In the genomic region with DNA sequence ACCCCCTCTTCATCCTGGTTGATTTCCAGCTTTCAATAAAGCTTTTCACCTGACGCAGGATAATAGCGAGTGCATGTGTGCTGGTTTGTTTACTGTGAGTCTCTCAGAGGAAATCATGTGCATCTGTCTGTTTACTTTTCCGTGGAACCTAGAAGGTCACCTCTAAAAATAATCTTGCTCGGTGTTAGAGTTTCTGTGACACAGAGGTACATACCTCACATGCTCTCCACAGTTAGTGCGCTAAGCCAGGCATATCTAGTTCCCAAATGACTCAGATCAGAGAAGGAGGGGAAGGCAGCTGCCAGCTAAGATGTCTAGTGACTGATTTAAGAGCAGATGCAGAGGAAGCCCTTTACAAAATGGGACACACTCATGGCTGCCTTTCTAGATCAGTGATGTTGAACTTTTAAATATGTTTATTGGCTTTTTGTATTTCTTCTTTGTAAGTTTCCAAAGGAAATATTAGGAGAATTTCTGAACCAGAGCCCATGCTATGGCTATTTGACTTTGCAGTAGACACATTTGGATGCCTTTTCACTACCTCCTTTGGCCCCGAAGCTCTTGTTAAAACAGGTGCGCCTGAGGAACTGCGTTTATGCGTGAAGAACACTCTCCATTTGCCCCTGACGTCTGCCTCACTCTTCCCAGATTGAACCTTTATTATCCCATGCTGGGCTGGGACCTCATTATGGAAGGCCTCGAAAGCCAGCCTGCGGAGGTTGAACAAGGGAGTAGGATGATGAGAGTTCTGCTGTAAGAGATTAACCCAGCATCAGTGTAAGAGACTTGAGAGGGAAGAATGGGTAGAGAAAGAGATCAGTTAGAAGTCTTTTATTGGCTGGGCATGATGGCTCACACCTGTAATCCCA, we compare ENCODE assay signal across 1 cellular context.
A peak's percentile ranks its signal among the peaks of the same experiment; 100 is the strongest.
TF ChIP-seq lines count a peak whose summit lies in the region.

No MANE protein-coding gene starts in this region.

TF ChIP-seq in HepG2, 621 proteins besides CTCF, POLR2A, EP300 and RAD21 (continued from another document and continues in another):
- TF ChIP-seq SAFB2 (CRISPR knock-in tag; IDR thresholded peaks at IDR 0.05; ENCODE audit: borderline replicate concordance, low read depth) (no peak), HNRNPH1 (optimal IDR thresholded peaks at IDR 0.05; ENCODE audit: low read depth, low read length) (no peak), ZNF878 (CRISPR knock-in tag; IDR thresholded peaks at IDR 0.05) (peak; percentile 78; the same call in 1 of the 2 replicates), BHLHE40 (IDR thresholded peaks at IDR 0.05; ENCODE audit: low read length) (peak; percentile 69), ZNF12 (CRISPR knock-in tag; IDR thresholded peaks at IDR 0.05) (0 out of 2 replicates have a peak, but pooled peaks have one; percentile 24), ZNF30 (CRISPR knock-in tag; IDR thresholded peaks at IDR 0.05) (no peak), KLF13 (CRISPR knock-in tag; IDR thresholded peaks at IDR 0.05) (no peak), ZFP36L1 (CRISPR knock-in tag; IDR thresholded peaks at IDR 0.05) (no peak), ZC3H4 (CRISPR knock-in tag; IDR thresholded peaks at IDR 0.05; ENCODE audit: borderline replicate concordance) (no peak), ZFX (CRISPR knock-in tag; IDR thresholded peaks at IDR 0.05; ENCODE audit: low read depth) (no peak), ZNF263 (CRISPR knock-in tag; IDR thresholded peaks at IDR 0.05) (no peak), SOX13 (IDR thresholded peaks at IDR 0.05) (0 out of 2 replicates have a peak, but pooled peaks have one; percentile 21), SOX13 (CRISPR knock-in tag; conservative IDR thresholded peaks at IDR 0.05 in 1 of 2, IDR thresholded peaks at IDR 0.05 in 1 of 2) (peak in 1 of 2 experiments; percentile 65; a peak in 1 of 4 replicates), ATM (IDR thresholded peaks at IDR 0.05; ENCODE audit: borderline replicate concordance) (no peak), ZNF709 (CRISPR knock-in tag; IDR thresholded peaks at IDR 0.05) (no peak), HNRNPUL1 (IDR thresholded peaks at IDR 0.05; ENCODE audit: low read depth, low read length) (no peak), ZNF562 (CRISPR knock-in tag; IDR thresholded peaks at IDR 0.05; ENCODE audit: borderline replicate concordance) (no peak), SP5 (CRISPR knock-in tag; IDR thresholded peaks at IDR 0.05; ENCODE audit: borderline replicate concordance, low read depth) (no peak), IKZF4 (CRISPR knock-in tag; IDR thresholded peaks at IDR 0.05; ENCODE audit: borderline replicate concordance, low read depth, not compliant biosample characterization) (no peak), HDAC2 (CRISPR knock-in tag; IDR thresholded peaks at IDR 0.05) (no peak), TAF15 (IDR thresholded peaks at IDR 0.05; ENCODE audit: low read depth, low read length, poor library complexity, severe bottlenecking) (no peak), ZNF17 (CRISPR knock-in tag; IDR thresholded peaks at IDR 0.05) (no peak), ZNF7 (CRISPR knock-in tag; IDR thresholded peaks at IDR 0.05) (peak; percentile 18; the same call in 1 of the 2 replicates), HOXA3 (CRISPR knock-in tag; IDR thresholded peaks at IDR 0.05) (no peak), NONO (IDR thresholded peaks at IDR 0.05) (no peak), NONO (CRISPR knock-in tag; conservative IDR thresholded peaks at IDR 0.05) (no peak), REXO4 (CRISPR knock-in tag; IDR thresholded peaks at IDR 0.05; ENCODE audit: borderline replicate concordance) (no peak), POGZ (CRISPR knock-in tag; IDR thresholded peaks at IDR 0.05) (no peak), FOXK2 (IDR thresholded peaks at IDR 0.05) (no peak), MYC (CRISPR knock-in tag; IDR thresholded peaks at IDR 0.05; ENCODE audit: borderline replicate concordance) (no peak), SYNCRIP (IDR thresholded peaks at IDR 0.05; ENCODE audit: insufficient read depth, low read depth, low read length) (no peak), HHEX (CRISPR knock-in tag; IDR thresholded peaks at IDR 0.05) (no peak), RFX5 (IDR thresholded peaks at IDR 0.05; ENCODE audit: low read depth, low read length) (no peak), TEAD3 (CRISPR knock-in tag; optimal IDR thresholded peaks at IDR 0.05; ENCODE audit: borderline replicate concordance) (peak; percentile 76), ZNF367 (CRISPR knock-in tag; IDR thresholded peaks at IDR 0.05; ENCODE audit: borderline replicate concordance) (no peak), ZFP36L2 (CRISPR knock-in tag; IDR thresholded peaks at IDR 0.05) (no peak), ZNF788 (CRISPR knock-in tag; IDR thresholded peaks at IDR 0.05; ENCODE audit: borderline replicate concordance) (no peak), EEA1 (CRISPR knock-in tag; IDR thresholded peaks at IDR 0.05; ENCODE audit: borderline replicate concordance) (no peak), IKZF1 (IDR thresholded peaks at IDR 0.05) (no peak), ZNF124 (CRISPR knock-in tag; IDR thresholded peaks at IDR 0.05) (no peak), ZNF552 (CRISPR knock-in tag; IDR thresholded peaks at IDR 0.05; ENCODE audit: borderline replicate concordance) (no peak), NPAS2 (CRISPR knock-in tag; IDR thresholded peaks at IDR 0.05; ENCODE audit: borderline replicate concordance) (no peak), FOSL2 (CRISPR knock-in tag; IDR thresholded peaks at IDR 0.05) (peak; percentile 81), CBX5 (CRISPR knock-in tag; IDR thresholded peaks at IDR 0.05; ENCODE audit: borderline replicate concordance) (no peak)
- TF ChIP-seq, protein P1, sequence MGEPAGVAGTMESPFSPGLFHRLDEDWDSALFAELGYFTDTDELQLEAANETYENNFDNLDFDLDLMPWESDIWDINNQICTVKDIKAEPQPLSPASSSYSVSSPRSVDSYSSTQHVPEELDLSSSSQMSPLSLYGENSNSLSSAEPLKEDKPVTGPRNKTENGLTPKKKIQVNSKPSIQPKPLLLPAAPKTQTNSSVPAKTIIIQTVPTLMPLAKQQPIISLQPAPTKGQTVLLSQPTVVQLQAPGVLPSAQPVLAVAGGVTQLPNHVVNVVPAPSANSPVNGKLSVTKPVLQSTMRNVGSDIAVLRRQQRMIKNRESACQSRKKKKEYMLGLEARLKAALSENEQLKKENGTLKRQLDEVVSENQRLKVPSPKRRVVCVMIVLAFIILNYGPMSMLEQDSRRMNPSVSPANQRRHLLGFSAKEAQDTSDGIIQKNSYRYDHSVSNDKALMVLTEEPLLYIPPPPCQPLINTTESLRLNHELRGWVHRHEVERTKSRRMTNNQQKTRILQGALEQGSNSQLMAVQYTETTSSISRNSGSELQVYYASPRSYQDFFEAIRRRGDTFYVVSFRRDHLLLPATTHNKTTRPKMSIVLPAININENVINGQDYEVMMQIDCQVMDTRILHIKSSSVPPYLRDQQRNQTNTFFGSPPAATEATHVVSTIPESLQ (CRISPR knock-in tag; conservative IDR thresholded peaks at IDR 0.05) = no peak
- TF ChIP-seq, protein P2, sequence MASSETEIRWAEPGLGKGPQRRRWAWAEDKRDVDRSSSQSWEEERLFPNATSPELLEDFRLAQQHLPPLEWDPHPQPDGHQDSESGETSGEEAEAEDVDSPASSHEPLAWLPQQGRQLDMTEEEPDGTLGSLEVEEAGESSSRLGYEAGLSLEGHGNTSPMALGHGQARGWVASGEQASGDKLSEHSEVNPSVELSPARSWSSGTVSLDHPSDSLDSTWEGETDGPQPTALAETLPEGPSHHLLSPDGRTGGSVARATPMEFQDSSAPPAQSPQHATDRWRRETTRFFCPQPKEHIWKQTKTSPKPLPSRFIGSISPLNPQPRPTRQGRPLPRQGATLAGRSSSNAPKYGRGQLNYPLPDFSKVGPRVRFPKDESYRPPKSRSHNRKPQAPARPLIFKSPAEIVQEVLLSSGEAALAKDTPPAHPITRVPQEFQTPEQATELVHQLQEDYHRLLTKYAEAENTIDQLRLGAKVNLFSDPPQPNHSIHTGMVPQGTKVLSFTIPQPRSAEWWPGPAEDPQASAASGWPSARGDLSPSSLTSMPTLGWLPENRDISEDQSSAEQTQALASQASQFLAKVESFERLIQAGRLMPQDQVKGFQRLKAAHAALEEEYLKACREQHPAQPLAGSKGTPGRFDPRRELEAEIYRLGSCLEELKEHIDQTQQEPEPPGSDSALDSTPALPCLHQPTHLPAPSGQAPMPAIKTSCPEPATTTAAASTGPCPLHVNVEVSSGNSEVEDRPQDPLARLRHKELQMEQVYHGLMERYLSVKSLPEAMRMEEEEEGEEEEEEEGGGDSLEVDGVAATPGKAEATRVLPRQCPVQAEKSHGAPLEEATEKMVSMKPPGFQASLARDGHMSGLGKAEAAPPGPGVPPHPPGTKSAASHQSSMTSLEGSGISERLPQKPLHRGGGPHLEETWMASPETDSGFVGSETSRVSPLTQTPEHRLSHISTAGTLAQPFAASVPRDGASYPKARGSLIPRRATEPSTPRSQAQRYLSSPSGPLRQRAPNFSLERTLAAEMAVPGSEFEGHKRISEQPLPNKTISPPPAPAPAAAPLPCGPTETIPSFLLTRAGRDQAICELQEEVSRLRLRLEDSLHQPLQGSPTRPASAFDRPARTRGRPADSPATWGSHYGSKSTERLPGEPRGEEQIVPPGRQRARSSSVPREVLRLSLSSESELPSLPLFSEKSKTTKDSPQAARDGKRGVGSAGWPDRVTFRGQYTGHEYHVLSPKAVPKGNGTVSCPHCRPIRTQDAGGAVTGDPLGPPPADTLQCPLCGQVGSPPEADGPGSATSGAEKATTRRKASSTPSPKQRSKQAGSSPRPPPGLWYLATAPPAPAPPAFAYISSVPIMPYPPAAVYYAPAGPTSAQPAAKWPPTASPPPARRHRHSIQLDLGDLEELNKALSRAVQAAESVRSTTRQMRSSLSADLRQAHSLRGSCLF (CRISPR knock-in tag; IDR thresholded peaks at IDR 0.05; ENCODE audit: borderline replicate concordance) = no peak
- TF ChIP-seq, protein P3, sequence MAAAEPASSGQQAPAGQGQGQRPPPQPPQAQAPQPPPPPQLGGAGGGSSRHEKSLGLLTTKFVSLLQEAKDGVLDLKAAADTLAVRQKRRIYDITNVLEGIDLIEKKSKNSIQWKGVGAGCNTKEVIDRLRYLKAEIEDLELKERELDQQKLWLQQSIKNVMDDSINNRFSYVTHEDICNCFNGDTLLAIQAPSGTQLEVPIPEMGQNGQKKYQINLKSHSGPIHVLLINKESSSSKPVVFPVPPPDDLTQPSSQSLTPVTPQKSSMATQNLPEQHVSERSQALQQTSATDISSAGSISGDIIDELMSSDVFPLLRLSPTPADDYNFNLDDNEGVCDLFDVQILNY (CRISPR knock-in tag; conservative IDR thresholded peaks at IDR 0.05) = no peak
- TF ChIP-seq, protein P4, sequence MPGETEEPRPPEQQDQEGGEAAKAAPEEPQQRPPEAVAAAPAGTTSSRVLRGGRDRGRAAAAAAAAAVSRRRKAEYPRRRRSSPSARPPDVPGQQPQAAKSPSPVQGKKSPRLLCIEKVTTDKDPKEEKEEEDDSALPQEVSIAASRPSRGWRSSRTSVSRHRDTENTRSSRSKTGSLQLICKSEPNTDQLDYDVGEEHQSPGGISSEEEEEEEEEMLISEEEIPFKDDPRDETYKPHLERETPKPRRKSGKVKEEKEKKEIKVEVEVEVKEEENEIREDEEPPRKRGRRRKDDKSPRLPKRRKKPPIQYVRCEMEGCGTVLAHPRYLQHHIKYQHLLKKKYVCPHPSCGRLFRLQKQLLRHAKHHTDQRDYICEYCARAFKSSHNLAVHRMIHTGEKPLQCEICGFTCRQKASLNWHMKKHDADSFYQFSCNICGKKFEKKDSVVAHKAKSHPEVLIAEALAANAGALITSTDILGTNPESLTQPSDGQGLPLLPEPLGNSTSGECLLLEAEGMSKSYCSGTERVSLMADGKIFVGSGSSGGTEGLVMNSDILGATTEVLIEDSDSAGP (CRISPR knock-in tag; IDR thresholded peaks at IDR 0.05; ENCODE audit: borderline replicate concordance) = no peak
- TF ChIP-seq, protein P5, sequence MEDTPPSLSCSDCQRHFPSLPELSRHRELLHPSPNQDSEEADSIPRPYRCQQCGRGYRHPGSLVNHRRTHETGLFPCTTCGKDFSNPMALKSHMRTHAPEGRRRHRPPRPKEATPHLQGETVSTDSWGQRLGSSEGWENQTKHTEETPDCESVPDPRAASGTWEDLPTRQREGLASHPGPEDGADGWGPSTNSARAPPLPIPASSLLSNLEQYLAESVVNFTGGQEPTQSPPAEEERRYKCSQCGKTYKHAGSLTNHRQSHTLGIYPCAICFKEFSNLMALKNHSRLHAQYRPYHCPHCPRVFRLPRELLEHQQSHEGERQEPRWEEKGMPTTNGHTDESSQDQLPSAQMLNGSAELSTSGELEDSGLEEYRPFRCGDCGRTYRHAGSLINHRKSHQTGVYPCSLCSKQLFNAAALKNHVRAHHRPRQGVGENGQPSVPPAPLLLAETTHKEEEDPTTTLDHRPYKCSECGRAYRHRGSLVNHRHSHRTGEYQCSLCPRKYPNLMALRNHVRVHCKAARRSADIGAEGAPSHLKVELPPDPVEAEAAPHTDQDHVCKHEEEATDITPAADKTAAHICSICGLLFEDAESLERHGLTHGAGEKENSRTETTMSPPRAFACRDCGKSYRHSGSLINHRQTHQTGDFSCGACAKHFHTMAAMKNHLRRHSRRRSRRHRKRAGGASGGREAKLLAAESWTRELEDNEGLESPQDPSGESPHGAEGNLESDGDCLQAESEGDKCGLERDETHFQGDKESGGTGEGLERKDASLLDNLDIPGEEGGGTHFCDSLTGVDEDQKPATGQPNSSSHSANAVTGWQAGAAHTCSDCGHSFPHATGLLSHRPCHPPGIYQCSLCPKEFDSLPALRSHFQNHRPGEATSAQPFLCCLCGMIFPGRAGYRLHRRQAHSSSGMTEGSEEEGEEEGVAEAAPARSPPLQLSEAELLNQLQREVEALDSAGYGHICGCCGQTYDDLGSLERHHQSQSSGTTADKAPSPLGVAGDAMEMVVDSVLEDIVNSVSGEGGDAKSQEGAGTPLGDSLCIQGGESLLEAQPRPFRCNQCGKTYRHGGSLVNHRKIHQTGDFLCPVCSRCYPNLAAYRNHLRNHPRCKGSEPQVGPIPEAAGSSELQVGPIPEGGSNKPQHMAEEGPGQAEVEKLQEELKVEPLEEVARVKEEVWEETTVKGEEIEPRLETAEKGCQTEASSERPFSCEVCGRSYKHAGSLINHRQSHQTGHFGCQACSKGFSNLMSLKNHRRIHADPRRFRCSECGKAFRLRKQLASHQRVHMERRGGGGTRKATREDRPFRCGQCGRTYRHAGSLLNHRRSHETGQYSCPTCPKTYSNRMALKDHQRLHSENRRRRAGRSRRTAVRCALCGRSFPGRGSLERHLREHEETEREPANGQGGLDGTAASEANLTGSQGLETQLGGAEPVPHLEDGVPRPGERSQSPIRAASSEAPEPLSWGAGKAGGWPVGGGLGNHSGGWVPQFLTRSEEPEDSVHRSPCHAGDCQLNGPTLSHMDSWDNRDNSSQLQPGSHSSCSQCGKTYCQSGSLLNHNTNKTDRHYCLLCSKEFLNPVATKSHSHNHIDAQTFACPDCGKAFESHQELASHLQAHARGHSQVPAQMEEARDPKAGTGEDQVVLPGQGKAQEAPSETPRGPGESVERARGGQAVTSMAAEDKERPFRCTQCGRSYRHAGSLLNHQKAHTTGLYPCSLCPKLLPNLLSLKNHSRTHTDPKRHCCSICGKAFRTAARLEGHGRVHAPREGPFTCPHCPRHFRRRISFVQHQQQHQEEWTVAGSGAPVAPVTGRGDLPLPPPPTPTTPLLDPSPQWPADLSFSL (CRISPR knock-in tag; IDR thresholded peaks at IDR 0.05) = no peak
- TF ChIP-seq, protein P6, sequence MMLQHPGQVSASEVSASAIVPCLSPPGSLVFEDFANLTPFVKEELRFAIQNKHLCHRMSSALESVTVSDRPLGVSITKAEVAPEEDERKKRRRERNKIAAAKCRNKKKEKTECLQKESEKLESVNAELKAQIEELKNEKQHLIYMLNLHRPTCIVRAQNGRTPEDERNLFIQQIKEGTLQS (CRISPR knock-in tag; IDR thresholded peaks at IDR 0.05) = no peak
